ENCODE assay signal across 8 cellular contexts in the genomic region with DNA sequence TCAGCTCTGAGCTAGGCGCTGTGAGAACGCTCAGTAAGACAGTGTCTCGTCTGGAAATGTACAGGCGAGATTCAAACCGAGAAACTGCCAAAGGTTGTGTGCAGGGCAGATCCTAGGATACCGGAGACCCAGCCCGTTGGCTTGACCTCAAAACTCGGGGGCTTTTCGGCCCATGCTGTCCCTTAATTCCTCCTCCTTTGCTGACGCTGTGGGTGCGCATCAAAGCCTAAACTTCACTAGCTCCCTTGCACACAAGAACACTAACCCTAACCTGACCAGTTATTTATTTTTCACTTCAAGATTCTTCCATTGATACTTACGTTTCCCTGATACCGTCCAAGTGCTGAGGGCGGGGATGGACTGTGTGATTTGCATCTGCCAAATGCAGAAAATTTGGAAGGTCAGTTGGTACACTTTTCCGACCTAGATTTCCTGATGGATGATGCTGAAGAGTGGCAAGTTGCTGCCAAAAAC. TPM values are rescaled to one million over a fixed set of nuclear protein-coding genes. Genes with fewer than 3 reads are reported as not detected.
DNase-seq lines count a peak whose midpoint lies in the region; FAIRE-seq and TF ChIP-seq lines count a peak whose summit lies in the region.

No MANE protein-coding gene starts in this region.

- no peak for TF ChIP-seq CTCF in D721Med (IDR thresholded peaks at IDR 0.05; ENCODE audit: insufficient read depth, missing control alignments)

- H3K36me3 ChIP-seq in adipocyte (ENCODE audit: control insufficient read depth, insufficient read depth, low read length, severe bottlenecking) = no peaks in the 10 kb centered on the region

- peaks cover 55% of the 10 kb centered on the region for H3K4me1 Mint-ChIP-seq in T-helper 2 cell treated with Interferon-gamma antibody and Interleukin-4, amounts not matched to agents 5 μg/mL and 100 μg/mL, for 36 hours (ENCODE audit: low read depth)

- H3K27ac ChIP-seq in temporal lobe (ENCODE audit: low read depth, low read length) = peak overlapping the region; percentile 88

- peaks cover 36% of the 10 kb centered on the region for H3K4me1 ChIP-seq in adipocyte (ENCODE audit: control insufficient read depth, insufficient read depth, low read length)

- H3K36me3 Mint-ChIP-seq in T-helper 2 cell treated with Interferon-gamma antibody and Interleukin-4, amounts not matched to agents 5 μg/mL and 100 μg/mL, for 36 hours (ENCODE audit: low read depth) = peaks cover 29% of the 10 kb centered on the region

- peaks cover 6% of the 10 kb centered on the region for H3K9me3 Mint-ChIP-seq in T-helper 2 cell treated with Interferon-gamma antibody and Interleukin-4, amounts not matched to agents 5 μg/mL and 100 μg/mL, for 36 hours

- H3K9me3 ChIP-seq in adipocyte (ENCODE audit: control insufficient read depth, low read length) (no peaks in the 10 kb centered on the region), iPS-18c (ENCODE audit: control insufficient read depth, insufficient read depth, low read length) (no peaks in the 10 kb centered on the region)

- peak overlapping the region; percentile 96 for H3K27ac Mint-ChIP-seq in T-helper 2 cell treated with Interferon-gamma antibody and Interleukin-4, amounts not matched to agents 5 μg/mL and 100 μg/mL, for 36 hours

- no peaks in the 10 kb centered on the region for H3K27me3 ChIP-seq in adipocyte (replicated peaks; ENCODE audit: control insufficient read depth, insufficient read depth, low read length)

- H3K4me3 ChIP-seq in adipocyte (ENCODE audit: low read length) (peak overlapping the region; percentile 96), iPS-18c (ENCODE audit: insufficient read depth, low read depth, low read length) (peak overlapping the region; percentile 99)

- peak overlapping the region; percentile 97 for H3K9ac ChIP-seq in adipocyte (ENCODE audit: low read length)

- no peak for DNase-seq in T-helper 2 cell treated with Interferon-gamma antibody and Interleukin-4, amounts not matched to agents 5 μg/mL and 100 μg/mL, for 36 hours (ENCODE audit: low spot score)
- no peak for DNase-seq in T-helper 2 cell
- DNase-seq in adipocyte (ENCODE audit: low read depth) = no peak
- DNase-seq in kidney tubule cell (ENCODE audit: low spot score) = no peak
- no peak for DNase-seq in D721Med (ENCODE audit: insufficient read length, low spot score)
- no peak for DNase-seq in NCI-H2196 treated with DMSO at 0.1 percent for 48 hours (lab: John Stamatoyannopoulos, UW; ENCODE audit: unreplicated experiment)

- no peaks in the 10 kb centered on the region for H3K27me3 Mint-ChIP-seq in T-helper 2 cell treated with Interferon-gamma antibody and Interleukin-4, amounts not matched to agents 5 μg/mL and 100 μg/mL, for 36 hours (ENCODE audit: low read depth)

- peak overlapping the region; percentile 89 for H3K4me3 Mint-ChIP-seq in T-helper 2 cell treated with Interferon-gamma antibody and Interleukin-4, amounts not matched to agents 5 μg/mL and 100 μg/mL, for 36 hours

- no peak for FAIRE-seq in D721Med (lab: Jason Lieb, UNC)

RNA-seq across cellular contexts. Expression of gene AAK1, which starts 1.0 kb away (rescaled TPM):
- total RNA-seq in temporal lobe = 37.4 TPM
